In genomic region chr19:6232567-6232966, GRCh38 we compare ENCODE assay signal across 10 cellular contexts. TPM values are rescaled to one million over a fixed set of nuclear protein-coding genes. Genes with fewer than 3 reads are reported as not detected.
DNase-seq lines count a peak whose midpoint lies in the region; ATAC-seq and TF ChIP-seq lines count a peak whose summit lies in the region.
"Had no signal": no experiment of that assay in that cellular context is flagged by ENCODE, and none has a peak within 500 bp of the region (broad histone marks: within the 10 kb centered on the region; RNA-seq: fewer than 3 reads in every experiment).

No MANE protein-coding gene starts in this region.

- H3K27ac ChIP-seq in endodermal cell (ENCODE audit: low read depth, low read length) (no peak overlapping the region), neural progenitor cell (no peak overlapping the region)

- H3K4me1 ChIP-seq in endodermal cell (ENCODE audit: control insufficient read depth, insufficient read depth, low read length): no peaks in the 10 kb centered on the region
- peaks cover 28% of the 10 kb centered on the region for H3K4me1 ChIP-seq in neural progenitor cell

- TF ChIP-seq CTCF in AG10803 (conservative IDR thresholded peaks at IDR 0.05; ENCODE audit: low read length) (no peak), NB4 (IDR thresholded peaks at IDR 0.05; ENCODE audit: low read depth, low read length) (no peak), endodermal cell (conservative IDR thresholded peaks at IDR 0.05) (no peak), neural progenitor cell (IDR thresholded peaks at IDR 0.05) (no peak)

- no peak for TF ChIP-seq POLR2A in NB4 (IDR thresholded peaks at IDR 0.05; ENCODE audit: extremely low read depth, insufficient read length)

- H3K9me3 ChIP-seq in endodermal cell (ENCODE audit: control insufficient read depth, low read length) (no peaks in the 10 kb centered on the region), neural progenitor cell (ENCODE audit: low read depth) (no peaks in the 10 kb centered on the region)

- peaks cover 3% of the 10 kb centered on the region for H3K4me1 Mint-ChIP-seq in endodermal cell
- H3K4me1 Mint-ChIP-seq in neural progenitor cell: peaks cover 43% of the 10 kb centered on the region

- H2AFZ ChIP-seq in neural progenitor cell (replicated peaks): no peak overlapping the region

- peaks cover 85% of the 10 kb centered on the region for H3K79me2 ChIP-seq in neural progenitor cell (ENCODE audit: low read depth)

- H3K9ac ChIP-seq in endodermal cell (ENCODE audit: extremely low read depth, low read length, poor library complexity, severe bottlenecking): no peak overlapping the region
- H3K9ac ChIP-seq in neural progenitor cell: no peak overlapping the region

- H4K20me1 ChIP-seq in neural progenitor cell (ENCODE audit: low read depth): peaks cover 72% of the 10 kb centered on the region

- no peak overlapping the region for H3K4me2 ChIP-seq in neural progenitor cell

- 93 to 96% methylated on average over 9 of the region's 9 CpGs for WGBS in endodermal cell (ENCODE audit: insufficient coverage in 1 of 2, insufficient read length in 1 of 2), 2 experiments

- no peaks in the 10 kb centered on the region for H3F3A ChIP-seq in neural progenitor cell (ENCODE audit: low read depth)

- no peaks in the 10 kb centered on the region for H3K9me3 Mint-ChIP-seq in endodermal cell
- H3K9me3 Mint-ChIP-seq in neural progenitor cell: no peaks in the 10 kb centered on the region
- H3K9me3 Mint-ChIP-seq: activated T-cell treated with anti-CD3 and anti-CD28 coated beads, Interleukin-2, amount 50 U/mL, for 4 hours had no signal

- H3K27me3 Mint-ChIP-seq in endodermal cell (ENCODE audit: insufficient read depth) (no peaks in the 10 kb centered on the region), neural progenitor cell (ENCODE audit: insufficient read depth, low read depth) (peaks cover 6% of the 10 kb centered on the region)

- DNase-seq in AG10803 (ENCODE audit: low read depth) (peak; percentile 98), NB4 (ENCODE audit: low read depth) (peak; percentile 38), endodermal cell (no peak), neural progenitor cell (ENCODE audit: low spot score) (no peak), hypothalamus (lab: John Stamatoyannopoulos, UW) (no peak)
- no peak for DNase-seq in activated CD4-positive, CD25-positive, alpha-beta regulatory T cell (lab: John Stamatoyannopoulos, UW)
- DNase-seq: activated T-cell treated with anti-CD3 and anti-CD28 coated beads, Interleukin-2, amount 50 U/mL, for 4 hours; NCI-H446 had no signal

- H3K4me3 Mint-ChIP-seq in endodermal cell (no peak overlapping the region), neural progenitor cell (no peak overlapping the region)
- H3K4me3 Mint-ChIP-seq: activated T-cell treated with anti-CD3 and anti-CD28 coated beads, Interleukin-2, amount 50 U/mL, for 4 hours had no signal

- H3K4me3 ChIP-seq in AG10803 (ENCODE audit: low read length): peak overlapping the region; percentile 41
- H3K4me3 ChIP-seq in NB4 (ENCODE audit: low read depth, low read length): no peak overlapping the region
- no peak overlapping the region for H3K4me3 ChIP-seq in endodermal cell (ENCODE audit: low read length)
- H3K4me3 ChIP-seq in neural progenitor cell: no peak overlapping the region

- ATAC-seq in GM18907 (IDR thresholded peaks at IDR 0.05; ENCODE audit: unreplicated experiment) (no peak), GM18519 (IDR thresholded peaks at IDR 0.05; ENCODE audit: low FRiP score, unreplicated experiment) (no peak)
- ATAC-seq: activated T-cell treated with anti-CD3 and anti-CD28 coated beads, Interleukin-2, amount 50 U/mL, for 4 hours had no signal

- H3K36me3 Mint-ChIP-seq in endodermal cell (ENCODE audit: low read depth) (peaks cover 17% of the 10 kb centered on the region), neural progenitor cell (peaks cover 20% of the 10 kb centered on the region)

- H3K36me3 ChIP-seq in endodermal cell (ENCODE audit: control insufficient read depth, insufficient read depth, low read length) (peaks cover 12% of the 10 kb centered on the region), neural progenitor cell (no peaks in the 10 kb centered on the region)

- H3K27me3 ChIP-seq in endodermal cell (ENCODE audit: control insufficient read depth, insufficient read depth, low read length, poor library complexity, severe bottlenecking): no peaks in the 10 kb centered on the region
- H3K27me3 ChIP-seq in neural progenitor cell: no peaks in the 10 kb centered on the region

- H3K27ac Mint-ChIP-seq in endodermal cell (peak overlapping the region; percentile 46), neural progenitor cell (peak overlapping the region; percentile 72)

RNA-seq across cellular contexts. Expression of gene MLLT1, which starts 47.2 kb away (rescaled TPM):
- 10 to 100 TPM; 50.1 to 51.8 TPM for total RNA-seq in endodermal cell
- 57.3 TPM for polyA plus RNA-seq in endodermal cell (2013, experiment 1 of 2)
- 47.7 TPM for polyA plus RNA-seq in endodermal cell (2013, experiment 2 of 2)
- 5.6 and 21.0 TPM in 2 replicates for total RNA-seq in neural progenitor cell (ENCODE audit: low replicate concordance)

Comparison
In these comparisons a context has a peak if more than half of its experiments do, and no peak if none do; other contexts are left out.
1. DNase-seq: peak in AG10803 (single experiment) and NB4 (single experiment); none in endodermal cell (single experiment), neural progenitor cell (single experiment), activated CD4-positive, CD25-positive, alpha-beta regulatory T cell (0 of 4) and hypothalamus (0 of 51).